ENCODE assay signal across 8 cellular contexts in the genomic region with DNA sequence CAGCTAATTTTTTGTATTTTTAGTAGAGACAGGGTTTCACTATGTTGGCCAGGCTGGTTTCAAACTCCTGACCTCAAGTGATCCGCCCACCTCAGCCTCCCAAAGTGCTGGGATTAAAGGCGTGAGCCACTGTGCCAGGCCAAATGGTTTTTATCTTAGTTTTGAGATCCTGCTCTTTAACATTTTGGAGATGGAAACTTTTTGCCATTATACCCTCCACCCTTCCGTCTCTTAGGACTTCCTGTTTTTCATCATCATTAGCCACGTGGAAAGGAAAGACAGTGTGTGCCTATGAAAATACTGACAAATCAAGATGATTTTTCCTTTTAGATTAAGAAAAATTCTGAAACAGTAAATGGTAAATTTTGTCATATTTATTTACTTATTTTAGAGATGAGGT. TPM values are rescaled to one million over a fixed set of nuclear protein-coding genes. Genes with fewer than 3 reads are reported as not detected.
A peak's percentile ranks its signal among the peaks of the same experiment; 100 is the strongest.
DNase-seq lines count a peak whose midpoint lies in the region; ATAC-seq, FAIRE-seq and TF ChIP-seq lines count a peak whose summit lies in the region.
"Not testable (repeated sequence)": the region's sequence is repeated elsewhere in the genome, so short reads cannot be mapped to it uniquely, and the experiment has no call there.

No MANE protein-coding gene starts in this region.

- not testable (repeated sequence) for H2AFZ ChIP-seq in Loucy (ENCODE audit: low read length)
- peak overlapping the region; percentile 16; the same call in 1 of the 2 replicates for H2AFZ ChIP-seq in GM12878 (ENCODE audit: control insufficient read depth, low read depth, low read length)

- H3K4me2 ChIP-seq in Loucy (ENCODE audit: low read depth, low read length, poor library complexity, severe bottlenecking) (peak overlapping the region; percentile 71), GM12878 (ENCODE audit: control insufficient read depth, insufficient read depth) (peak overlapping the region; percentile 65)

- not testable (repeated sequence) for H3K27me3 Mint-ChIP-seq in activated CD8-positive, alpha-beta T cell treated with anti-CD3 and anti-CD28 coated beads for 36 hours; natural killer cell (ENCODE audit: low read depth in 2 of 2)

- not testable (repeated sequence) for H3K36me3 ChIP-seq in Loucy (ENCODE audit: insufficient read depth, low read length); GM12878 (ENCODE audit: control insufficient read depth in 2 of 2, insufficient read depth in 2 of 2, low read length in 1 of 2); heart right ventricle; suprapubic skin

- peaks cover 21% of the 10 kb centered on the region for H3K36me3 Mint-ChIP-seq in activated CD8-positive, alpha-beta T cell treated with anti-CD3 and anti-CD28 coated beads for 36 hours (ENCODE audit: low read depth)
- H3K36me3 Mint-ChIP-seq in natural killer cell, result not testable (repeated sequence)

- not testable (repeated sequence) for TF ChIP-seq RAD21 in GM12878 (IDR thresholded peaks at IDR 0.05; ENCODE audit: insufficient read depth, low read depth, low read length)

- intact Hi-C loops in activated CD8-positive, alpha-beta T cell treated with anti-CD3 and anti-CD28 coated beads for 36 hours (cut with micrococcal nuclease); GM12878 (cut with micrococcal nuclease; ENCODE audit: unreplicated experiment); natural killer cell (cut with micrococcal nuclease): not testable (repeated sequence)
- intact Hi-C loops in heart right ventricle (cut with DNase I), result loop anchor here in 1 of 10 donors (5.0 kb wide), 1 partner anchor 36 kb away; no protein-coding TSS in a partner anchor

- TF ChIP-seq CTCF in Loucy (conservative IDR thresholded peaks at IDR 0.05; ENCODE audit: low read length); activated CD8-positive, alpha-beta T cell treated with anti-CD3 and anti-CD28 coated beads for 36 hours (IDR thresholded peaks at IDR 0.05); GM12878 (IDR thresholded peaks at IDR 0.05 in 2 of 3, conservative IDR thresholded peaks at IDR 0.05 in 1 of 3; ENCODE audit: control insufficient read depth in 2 of 3, extremely low read depth in 1 of 3, insufficient read depth in 1 of 3, low read depth in 3 of 3, low read length in 3 of 3); heart right ventricle (IDR thresholded peaks at IDR 0.05); natural killer cell (IDR thresholded peaks at IDR 0.05); suprapubic skin (IDR thresholded peaks at IDR 0.05): not testable (repeated sequence)

- H3K79me2 ChIP-seq in Loucy (ENCODE audit: insufficient read depth, low read length) (peaks cover 95% of the 10 kb centered on the region), GM12878 (ENCODE audit: control insufficient read depth, insufficient read depth, low read length) (peaks cover 82% of the 10 kb centered on the region)

- H3K9ac ChIP-seq in Loucy (ENCODE audit: low read depth, low read length, poor library complexity, severe bottlenecking), result not testable (repeated sequence)
- H3K9ac ChIP-seq in GM12878 (ENCODE audit: control insufficient read depth, insufficient read depth, low read length), result peak overlapping the region; percentile 23; the same call in 1 of the 2 replicates

- not testable (repeated sequence) for ATAC-seq in activated CD8-positive, alpha-beta T cell treated with anti-CD3 and anti-CD28 coated beads for 36 hours; GM12878; natural killer cell
- ATAC-seq in heart right ventricle, result peak in 2 of 8 donors; percentile 29 to 46

- peak overlapping the region; percentile 97 for H3K27ac Mint-ChIP-seq in activated CD8-positive, alpha-beta T cell treated with anti-CD3 and anti-CD28 coated beads for 36 hours
- H3K27ac Mint-ChIP-seq in natural killer cell, result peak overlapping the region; percentile 89 to 93

- POLR2A ChIA-PET in activated CD8-positive, alpha-beta T cell treated with anti-CD3 and anti-CD28 coated beads for 36 hours (lab: Charles Lee), result interaction anchor here (1.1 kb wide), 1 partner anchor 63 kb away, joined by 3 read pairs; no protein-coding TSS in a partner anchor
- POLR2A ChIA-PET in GM12878 (lab: Charles Lee), result not testable (repeated sequence)

- peak overlapping the region; percentile 35 for H3K4me3 Mint-ChIP-seq in activated CD8-positive, alpha-beta T cell treated with anti-CD3 and anti-CD28 coated beads for 36 hours
- H3K4me3 Mint-ChIP-seq in natural killer cell, result peak overlapping the region; percentile 67

- H3K9me3 Mint-ChIP-seq in activated CD8-positive, alpha-beta T cell treated with anti-CD3 and anti-CD28 coated beads for 36 hours; natural killer cell: not testable (repeated sequence)

- SMC1A ChIA-PET in GM12878 (lab: Charles Lee; ENCODE audit: uncharacterized antibody, unreplicated experiment), result interaction anchor here (1.2 to 1.5 kb wide), 2 partner anchors 15 to 57 kb away, joined by 3 to 4 read pairs; no protein-coding TSS in a partner anchor

- peaks cover 51% of the 10 kb centered on the region for H3K4me1 Mint-ChIP-seq in activated CD8-positive, alpha-beta T cell treated with anti-CD3 and anti-CD28 coated beads for 36 hours (ENCODE audit: low read depth)
- peaks cover 43 to 47% of the 10 kb centered on the region in 2 donors for H3K4me1 Mint-ChIP-seq in natural killer cell

- RAD21 ChIA-PET in GM12878 (lab: Charles Lee; ENCODE audit: unreplicated experiment), result interaction anchor here (1.7 kb wide), 1 partner anchor 58 kb away, joined by 4 read pairs; no protein-coding TSS in a partner anchor

- peaks cover 12% of the 10 kb centered on the region for H4K20me1 ChIP-seq in Loucy (ENCODE audit: insufficient read depth, low read length, poor library complexity, severe bottlenecking)
- H4K20me1 ChIP-seq in GM12878 (ENCODE audit: control insufficient read depth, insufficient read depth), result not testable (repeated sequence)

- CTCF ChIA-PET in activated CD8-positive, alpha-beta T cell treated with anti-CD3 and anti-CD28 coated beads for 36 hours (lab: Charles Lee); GM12878 (lab: Yijun Ruan, JAX): not testable (repeated sequence)

- H3K9me3 ChIP-seq in Loucy (ENCODE audit: insufficient read depth, low read depth, low read length); GM12878 (replicated peaks; ENCODE audit: control insufficient read depth, insufficient read depth, low read length); heart right ventricle; suprapubic skin: not testable (repeated sequence)

- H3K4me1 ChIP-seq in Loucy (ENCODE audit: insufficient read depth, low read length, poor library complexity, severe bottlenecking) (peaks cover 61% of the 10 kb centered on the region), GM12878 (ENCODE audit: control insufficient read depth, insufficient read depth, low read length) (peaks cover 22% of the 10 kb centered on the region), heart right ventricle (peaks cover 0 to 70% (median 59%) of the 10 kb centered on the region in 9 donors), suprapubic skin (peaks cover 15% of the 10 kb centered on the region)

- not testable (repeated sequence) for H3K27me3 ChIP-seq in Loucy (ENCODE audit: insufficient read depth, low read length, poor library complexity, severe bottlenecking); GM12878 (replicated peaks in 1 of 2; ENCODE audit: control insufficient read depth in 2 of 2, insufficient read depth in 2 of 2, low read length in 1 of 2); heart right ventricle; suprapubic skin

- not testable (repeated sequence) for TF ChIP-seq POLR2A in GM12878 (IDR thresholded peaks at IDR 0.05; ENCODE audit: low read depth, low read length); suprapubic skin (IDR thresholded peaks at IDR 0.05)

- not testable (repeated sequence) for BruUV-seq in GM12878 (replicated peaks; lab: Mats Ljungman, UMichigan)

- not testable (repeated sequence) for H3K4me3 ChIP-seq in Loucy (ENCODE audit: low read length, poor library complexity, severe bottlenecking); GM12878; suprapubic skin
- H3K4me3 ChIP-seq in heart right ventricle, result peak overlapping the region in 1 of 10 donors; percentile 10

- in situ Hi-C loops in GM12878 (cut with MboI), result not testable (repeated sequence)

- H3K27ac ChIP-seq in GM12878 (ENCODE audit: control insufficient read depth, insufficient read depth) (peak overlapping the region; percentile 1), heart right ventricle (peak overlapping the region in 9 of 10 donors; percentile 22 to 97 (median 75)), suprapubic skin (peak overlapping the region; percentile 55)

- not testable (repeated sequence) for H3F3A ChIP-seq in Loucy (ENCODE audit: low read depth)

- not testable (repeated sequence) for FAIRE-seq in GM12878 (lab: Jason Lieb, UNC)

- H3K9me2 ChIP-seq in Loucy (replicated peaks; ENCODE audit: low read depth, low read length), result not testable (repeated sequence)

- DNase-seq in CD1c-positive myeloid dendritic cell (ENCODE audit: extremely low spot score), result peak; percentile 46
- DNase-seq in SKM-1 (lab: John Stamatoyannopoulos, UW; ENCODE audit: unreplicated experiment), result peak; percentile 66
- DNase-seq in activated CD8-positive, alpha-beta T cell treated with anti-CD3 and anti-CD28 coated beads for 36 hours; GM12878 (ENCODE audit: low read depth, low spot score); heart right ventricle; natural killer cell; suprapubic skin (ENCODE audit: low spot score in 2 of 2): not testable (repeated sequence)

- 57% methylated on average over 4 of the region's 4 CpGs for WGBS in GM12878 (ENCODE audit: insufficient coverage, insufficient replicate concordance, low lambda C conversion rate, missing lambda C conversion rate)
- WGBS in heart right ventricle, 2 donors, result 49 to 64% methylated on average over 4 of the region's 4 CpGs
- WGBS in suprapubic skin, result 67% methylated on average over 4 of the region's 4 CpGs

- TF ChIP-seq EP300 in GM12878 (IDR thresholded peaks at IDR 0.05; ENCODE audit: borderline replicate concordance in 1 of 2, control insufficient read depth in 1 of 2, low read depth in 2 of 2, low read length in 2 of 2); suprapubic skin (IDR thresholded peaks at IDR 0.05): not testable (repeated sequence)

RNA-seq across cellular contexts. Expression of gene CNST, which starts 5.1 kb away (rescaled TPM):
- total RNA-seq in activated CD8-positive, alpha-beta T cell treated with anti-CD3 and anti-CD28 coated beads for 36 hours, result 10 to 100 TPM; 23.5 to 25.1 TPM
- total RNA-seq in GM12878 (2013; cell fraction: nucleolus; rRNA removed), result 56.0 and 62.4 TPM in 2 replicates
- 10.6 and 12.0 TPM in 2 replicates for total RNA-seq in GM12878 (2014; rRNA removed)
- total RNA-seq in GM12878 (2014; rRNA removed; fragmentation: Illumina TruSeq; extraction: Trizol), result 13.2 and 13.4 TPM in 2 replicates
- 15.6 and 18.8 TPM in 2 replicates for total RNA-seq in GM12878 (2021)
- polyA plus RNA-seq in GM12878 (2011; ENCODE audit: low read depth), result 4.4 TPM
- 12.5 and 15.4 TPM in 2 replicates for polyA plus RNA-seq in GM12878 (2011; rRNA removed)
- 6.3 and 7.4 TPM in 2 replicates for polyA plus RNA-seq in GM12878 (2011; cell fraction: cytosol; rRNA removed)
- polyA plus RNA-seq in GM12878 (2011; cell fraction: nucleus; rRNA removed), result 9.5 and 10.1 TPM in 2 replicates
- polyA plus RNA-seq in GM12878 (2012), result 7.1 and 9.0 TPM in 2 replicates
- polyA plus RNA-seq in GM12878 (2014; fragmentation: Illumina TruSeq; extraction: Trizol), result 12.1 and 15.8 TPM in 2 replicates
- 1 to 10 TPM; 4.8 to 4.9 TPM for polyA plus RNA-seq in GM12878 (2014; fragmentation: Nextera tagmentation; extraction: Ambion mirVana)
- polyA plus RNA-seq in GM12878 (2014; rRNA removed), result 8.9 and 9.4 TPM in 2 replicates
- polyA plus RNA-seq in GM12878 (2016; fragmentation: Nextera tagmentation; extraction: Ambion mirVana), result 10 to 100 TPM; 14.9 to 16.2 TPM
- 18.1 and 43.2 TPM in 2 replicates for polyA minus RNA-seq in GM12878 (2011; rRNA and poly(A)+ RNA removed)
- 6.5 and 9.2 TPM in 2 replicates for polyA minus RNA-seq in GM12878 (2011; cell fraction: cytosol; rRNA and poly(A)+ RNA removed)
- 15.2 and 21.5 TPM in 2 replicates for polyA minus RNA-seq in GM12878 (2011; cell fraction: nucleus; rRNA and poly(A)+ RNA removed)
- 10 to 100 TPM; 13.1 to 24.4 (median 15.4) TPM for total RNA-seq in heart right ventricle
- polyA plus RNA-seq in heart right ventricle, result 1 to 10 TPM; 5.6 to 6.6 TPM
- total RNA-seq in natural killer cell, result 10 to 100 TPM; 48.2 to 56.1 (median 49.7) TPM
- 10 to 100 TPM; 20.2 to 26.2 (median 24.3) TPM for total RNA-seq in suprapubic skin

RNA-seq across cellular contexts. Expression of gene TFB2M, which starts 5.2 kb away (rescaled TPM):
- 10 to 100 TPM; 16.0 TPM for total RNA-seq in activated CD8-positive, alpha-beta T cell treated with anti-CD3 and anti-CD28 coated beads for 36 hours
- total RNA-seq in GM12878 (2013; cell fraction: nucleolus; rRNA removed), result 13.2 and 16.6 TPM in 2 replicates
- total RNA-seq in GM12878 (2014; rRNA removed) (25.8 and 26.6 TPM in 2 replicates), GM12878 (2014; rRNA removed; fragmentation: Illumina TruSeq; extraction: Trizol) (23.0 and 26.8 TPM in 2 replicates), GM12878 (2021) (23.3 and 25.2 TPM in 2 replicates), heart right ventricle (10 to 100 TPM; 10.1 to 16.5 (median 13.6) TPM), natural killer cell (10 to 100 TPM; 13.4 to 15.1 (median 15.1) TPM), suprapubic skin (10 to 100 TPM in 3 of 4 donors, 1 to 10 TPM in 1; 9.9 to 15.0 (median 12.1) TPM)
- polyA plus RNA-seq in GM12878 (2011; ENCODE audit: low read depth), result 11.9 TPM
- polyA plus RNA-seq in GM12878 (2011; rRNA removed) (36.8 and 53.4 TPM in 2 replicates), GM12878 (2014; fragmentation: Illumina TruSeq; extraction: Trizol) (26.4 and 30.2 TPM in 2 replicates), GM12878 (2014; fragmentation: Nextera tagmentation; extraction: Ambion mirVana) (10 to 100 TPM; 47.2 to 66.0 TPM), GM12878 (2014; rRNA removed) (28.1 and 35.3 TPM in 2 replicates), GM12878 (2016; fragmentation: Nextera tagmentation; extraction: Ambion mirVana) (10 to 100 TPM; 52.2 to 52.5 TPM), heart right ventricle (1 to 10 TPM; 2.9 to 9.9 TPM)
- 13.9 and 15.7 TPM in 2 replicates for polyA plus RNA-seq in GM12878 (2011; cell fraction: cytosol; rRNA removed)
- 13.6 and 17.9 TPM in 2 replicates for polyA plus RNA-seq in GM12878 (2011; cell fraction: nucleus; rRNA removed)
- polyA plus RNA-seq in GM12878 (2012), result 16.4 and 21.3 TPM in 2 replicates
- 6.0 and 7.9 TPM in 2 replicates for polyA minus RNA-seq in GM12878 (2011; rRNA and poly(A)+ RNA removed)
- 4.1 and 4.5 TPM in 2 replicates for polyA minus RNA-seq in GM12878 (2011; cell fraction: cytosol; rRNA and poly(A)+ RNA removed)
- polyA minus RNA-seq in GM12878 (2011; cell fraction: nucleus; rRNA and poly(A)+ RNA removed), result 9.2 and 11.4 TPM in 2 replicates

Comparison
In these comparisons a context has a peak if more than half of its experiments do, and no peak if none do; other contexts are left out.
1. H3K27ac ChIP-seq: peak in every context shown above with its lines; median percentile 75 in heart right ventricle; 55 in suprapubic skin; 1 in GM12878.